ENCODE assay signal across 33 cellular contexts in genomic region chr7:1344421-1344820, GRCh38.
"Had no signal": no experiment of that assay in that cellular context is flagged by ENCODE, and none has a peak within 500 bp of the region (broad histone marks: within the 10 kb centered on the region; RNA-seq: fewer than 3 reads in every experiment).

No MANE protein-coding gene starts in this region.

- H3K27me3 ChIP-seq: ascending aorta, cardiac muscle cell had no signal

- H3K4me3 Mint-ChIP-seq: activated B cell treated with CpG ODN at 0.5 μM for 24 hours; activated CD8-positive, alpha-beta T cell treated with anti-CD3 and anti-CD28 coated beads for 36 hours; activated naive CD4-positive, alpha-beta T cell treated with anti-CD3 and anti-CD28 coated beads, Interleukin-2, amount 10 ng/mL, durations not matched to agents 7 days and 5 days; activated naive CD8-positive, alpha-beta T cell treated with anti-CD3 and anti-CD28 coated beads, Interleukin-2, amount 10 ng/mL, durations not matched to agents 7 days and 5 days; activated T-helper 1 cell treated with anti-CD3 and anti-CD28 coated beads, Interleukin-12 subunit alpha, Interleukin-12 subunit beta, Interleukin-2, Interleukin-4 antibody, amounts not matched to agents 30 ng/mL and 10 ng/mL and 1 ng/mL, durations not matched to agents 14 hours and 24 hours and 36 hours; brain; central memory CD8-positive, alpha-beta T cell; effector memory CD8-positive, alpha-beta T cell; T-helper 17 cell; T-helper 2 cell treated with Interferon-gamma antibody and Interleukin-4, amounts not matched to agents 5 μg/mL and 100 μg/mL, for 36 hours had no signal

- H3K27me3 Mint-ChIP-seq: brain had no signal

- H3K9me3 ChIP-seq: ascending aorta, breast epithelium, esophagus muscularis mucosa, gastrocnemius medialis had no signal

- H3K27ac Mint-ChIP-seq: activated B cell treated with CpG ODN at 0.5 μM for 24 hours; activated CD8-positive, alpha-beta T cell treated with anti-CD3 and anti-CD28 coated beads for 36 hours; activated naive CD4-positive, alpha-beta T cell treated with anti-CD3 and anti-CD28 coated beads, Interleukin-2, amount 10 ng/mL, durations not matched to agents 7 days and 5 days; activated naive CD4-positive, alpha-beta T cell treated with anti-CD3 and anti-CD28 coated beads, Interleukin-2, amount 50 U/mL, for 72 hours; activated naive CD8-positive, alpha-beta T cell treated with anti-CD3 and anti-CD28 coated beads, Interleukin-2, amount 10 ng/mL, durations not matched to agents 7 days and 5 days; activated T-helper 1 cell treated with anti-CD3 and anti-CD28 coated beads, Interleukin-12 subunit alpha, Interleukin-12 subunit beta, Interleukin-2, Interleukin-4 antibody, amounts not matched to agents 30 ng/mL and 10 ng/mL and 1 ng/mL, durations not matched to agents 14 hours and 24 hours and 36 hours; brain; effector memory CD8-positive, alpha-beta T cell; T-helper 17 cell; T-helper 2 cell treated with Interferon-gamma antibody and Interleukin-4, amounts not matched to agents 5 μg/mL and 100 μg/mL, for 36 hours had no signal

- H3K9me3 Mint-ChIP-seq: activated CD8-positive, alpha-beta T cell treated with anti-CD3 and anti-CD28 coated beads for 36 hours; effector memory CD8-positive, alpha-beta T cell; T-helper 2 cell treated with Interferon-gamma antibody and Interleukin-4, amounts not matched to agents 5 μg/mL and 100 μg/mL, for 36 hours had no signal

- H3K4me1 ChIP-seq: ascending aorta, breast epithelium, esophagus muscularis mucosa, foreskin keratinocyte, gastrocnemius medialis had no signal

- DNase-seq: activated B cell treated with CpG ODN at 0.5 μM for 24 hours; activated CD4-positive, alpha-beta T cell treated with anti-CD3 and anti-CD28 coated beads for 48 hours; activated CD4-positive, alpha-beta T cell treated with anti-CD3 and anti-CD28 coated beads, Interleukin-2, amount 50 U/mL, for 1 hour; activated CD4-positive, alpha-beta T cell treated with anti-CD3 and anti-CD28 coated beads, Interleukin-2, amount 50 U/mL, for 48 hours; activated CD8-positive, alpha-beta memory T cell treated with anti-CD3 and anti-CD28 coated beads for 24 hours; activated CD8-positive, alpha-beta T cell treated with anti-CD3 and anti-CD28 coated beads for 36 hours; activated gamma-delta T cell; activated naive CD4-positive, alpha-beta T cell; activated naive CD4-positive, alpha-beta T cell treated with anti-CD3 and anti-CD28 coated beads, Interleukin-2, amount 10 ng/mL, durations not matched to agents 7 days and 5 days; activated naive CD8-positive, alpha-beta T cell treated with anti-CD3 and anti-CD28 coated beads, Interleukin-2, amount 10 ng/mL, durations not matched to agents 7 days and 5 days; activated T-cell treated with anti-CD3 and anti-CD28 coated beads, Interleukin-2, amount 50 U/mL, for 48 hours; cortex of kidney; dermis blood vessel endothelial cell; effector CD4-positive, alpha-beta T cell; effector memory CD8-positive, alpha-beta T cell; erythroblast; foreskin keratinocyte; gastrocnemius medialis; glutamatergic neuron; T-helper 1 cell; T-helper 17 cell; T1000; WERI-Rb-1 had no signal

- H3K4me1 Mint-ChIP-seq: activated B cell treated with CpG ODN at 0.5 μM for 24 hours; activated naive CD4-positive, alpha-beta T cell treated with anti-CD3 and anti-CD28 coated beads, Interleukin-2, amount 10 ng/mL, durations not matched to agents 7 days and 5 days; activated naive CD8-positive, alpha-beta T cell treated with anti-CD3 and anti-CD28 coated beads, Interleukin-2, amount 10 ng/mL, durations not matched to agents 7 days and 5 days; central memory CD8-positive, alpha-beta T cell had no signal

- ATAC-seq: activated CD4-positive, CD25-positive, alpha-beta regulatory T cell treated with anti-CD3 and anti-CD28 coated beads, Interleukin-2, amount 50 U/mL, for 24 hours; activated CD8-positive, alpha-beta T cell treated with anti-CD3 and anti-CD28 coated beads for 36 hours; activated naive CD4-positive, alpha-beta T cell treated with anti-CD3 and anti-CD28 coated beads, Interleukin-2, amount 50 U/mL, for 72 hours; effector memory CD8-positive, alpha-beta T cell; foreskin keratinocyte; gastrocnemius medialis; T-helper 17 cell had no signal

- H3K4me3 ChIP-seq: ascending aorta, breast epithelium, cardiac muscle cell, esophagus muscularis mucosa, gastrocnemius medialis had no signal

- H3K36me3 Mint-ChIP-seq: activated naive CD4-positive, alpha-beta T cell treated with anti-CD3 and anti-CD28 coated beads, Interleukin-2, amount 10 ng/mL, durations not matched to agents 7 days and 5 days; activated naive CD8-positive, alpha-beta T cell treated with anti-CD3 and anti-CD28 coated beads, Interleukin-2, amount 10 ng/mL, durations not matched to agents 7 days and 5 days; brain had no signal

- H3K36me3 ChIP-seq: ascending aorta, breast epithelium, cardiac muscle cell, esophagus muscularis mucosa, gastrocnemius medialis, WERI-Rb-1 had no signal

- H3K27ac ChIP-seq: ascending aorta, breast epithelium, cardiac muscle cell, esophagus muscularis mucosa, foreskin keratinocyte, gastrocnemius medialis, WERI-Rb-1 had no signal
